ENCODE assay signal across 10 cellular contexts in genomic region chr1:221794079-221794670, GRCh38. TPM values are rescaled to one million over a fixed set of nuclear protein-coding genes. Genes with fewer than 3 reads are reported as not detected.
DNase-seq lines count a peak whose midpoint lies in the region; ATAC-seq and TF ChIP-seq lines count a peak whose summit lies in the region.
"Had no signal": no experiment of that assay in that cellular context is flagged by ENCODE, and none has a peak within 500 bp of the region (broad histone marks: within the 10 kb centered on the region; RNA-seq: fewer than 3 reads in every experiment).

No MANE protein-coding gene starts in this region.

- H3K36me3 ChIP-seq in lower lobe of right lung = no peaks in the 10 kb centered on the region
- H3K36me3 ChIP-seq in prostate gland = no peaks in the 10 kb centered on the region
- H3K36me3 ChIP-seq: pancreas had no signal

- intact Hi-C loops in CD4-positive, alpha-beta T cell (cut with DNase I, micrococcal nuclease) = no loop called here
- intact Hi-C loops in lower lobe of right lung (cut with DNase I) = no loop called here
- intact Hi-C loops in prostate gland (cut with DNase I) = no loop called here

- H3K9me3 Mint-ChIP-seq in CD4-positive, alpha-beta T cell = no peaks in the 10 kb centered on the region
- peaks cover 4% of the 10 kb centered on the region for H3K9me3 Mint-ChIP-seq in activated naive CD8-positive, alpha-beta T cell treated with anti-CD3 and anti-CD28 coated beads, Interleukin-2, amount 50 U/mL, for 24 hours
- H3K9me3 Mint-ChIP-seq: H9 had no signal

- CTCF ChIA-PET in CD4-positive, alpha-beta T cell (lab: Charles Lee) = no interaction called here

- DNase-seq in CD4-positive, alpha-beta T cell = no peak
- peak; percentile 28 for DNase-seq in activated naive CD8-positive, alpha-beta T cell treated with anti-CD3 and anti-CD28 coated beads, Interleukin-2, amount 50 U/mL, for 24 hours
- DNase-seq in NCI-H2107 treated with DMSO at 0.1 percent for 48 hours (lab: John Stamatoyannopoulos, UW; ENCODE audit: unreplicated experiment) (no peak), substantia nigra (lab: John Stamatoyannopoulos, UW) (no peak), lower lobe of right lung (no peak), prostate gland (ENCODE audit: low spot score) (no peak)
- DNase-seq: H9 had no signal

- peak overlapping the region; percentile 19 for H3K27ac Mint-ChIP-seq in CD4-positive, alpha-beta T cell
- H3K27ac Mint-ChIP-seq in activated naive CD8-positive, alpha-beta T cell treated with anti-CD3 and anti-CD28 coated beads, Interleukin-2, amount 50 U/mL, for 24 hours = peak overlapping the region; percentile 89

- WGBS in prostate gland = 42% methylated on average over 2 of the region's 2 CpGs

- no peaks in the 10 kb centered on the region for H3K36me3 Mint-ChIP-seq in CD4-positive, alpha-beta T cell (ENCODE audit: low read depth)
- H3K36me3 Mint-ChIP-seq in activated naive CD8-positive, alpha-beta T cell treated with anti-CD3 and anti-CD28 coated beads, Interleukin-2, amount 50 U/mL, for 24 hours (ENCODE audit: low read depth) = peaks cover 2% of the 10 kb centered on the region

- H3K4me3 ChIP-seq in lower lobe of right lung (no peak overlapping the region), prostate gland (no peak overlapping the region)
- H3K4me3 ChIP-seq: pancreas had no signal

- no peaks in the 10 kb centered on the region for H3K27me3 Mint-ChIP-seq in CD4-positive, alpha-beta T cell
- peaks cover 2% of the 10 kb centered on the region for H3K27me3 Mint-ChIP-seq in activated naive CD8-positive, alpha-beta T cell treated with anti-CD3 and anti-CD28 coated beads, Interleukin-2, amount 50 U/mL, for 24 hours

- no peak overlapping the region for H3K27ac ChIP-seq in CD4-positive, alpha-beta T cell (ENCODE audit: low read depth, low read length)
- H3K27ac ChIP-seq in substantia nigra (ENCODE audit: low read depth, low read length, poor library complexity, severe bottlenecking) = no peak overlapping the region
- no peak overlapping the region for H3K27ac ChIP-seq in lower lobe of right lung
- H3K27ac ChIP-seq in prostate gland = no peak overlapping the region
- H3K27ac ChIP-seq: pancreas had no signal

- no peak for TF ChIP-seq CTCF in CD4-positive, alpha-beta T cell (IDR thresholded peaks at IDR 0.05)
- TF ChIP-seq CTCF in lower lobe of right lung (IDR thresholded peaks at IDR 0.05) = no peak
- no peak for TF ChIP-seq CTCF in prostate gland (IDR thresholded peaks at IDR 0.05)

- POLR2A ChIA-PET in CD4-positive, alpha-beta T cell (lab: Charles Lee) = interaction anchor here (0.9 to 1.0 kb wide), 2 partner anchors 14 to 52 kb away, joined by 3 to 4 read pairs; partner anchors contain the start of gene DUSP10

- TF ChIP-seq POLR2A in prostate gland (IDR thresholded peaks at IDR 0.05) = no peak

- H3K27me3 ChIP-seq in CD4-positive, alpha-beta T cell (ENCODE audit: control insufficient read depth, insufficient read depth, low read length) = no peaks in the 10 kb centered on the region
- H3K27me3 ChIP-seq in lower lobe of right lung (ENCODE audit: low read depth) (no peaks in the 10 kb centered on the region), prostate gland (replicated peaks; ENCODE audit: insufficient read depth) (no peaks in the 10 kb centered on the region)
- H3K27me3 ChIP-seq: pancreas had no signal

- H3K4me1 ChIP-seq in lower lobe of right lung (no peaks in the 10 kb centered on the region), prostate gland (replicated peaks) (no peaks in the 10 kb centered on the region)
- H3K4me1 ChIP-seq: pancreas had no signal

- peaks cover 6% of the 10 kb centered on the region for H3K4me1 Mint-ChIP-seq in CD4-positive, alpha-beta T cell (ENCODE audit: low read depth)
- peaks cover 59% of the 10 kb centered on the region for H3K4me1 Mint-ChIP-seq in activated naive CD8-positive, alpha-beta T cell treated with anti-CD3 and anti-CD28 coated beads, Interleukin-2, amount 50 U/mL, for 24 hours

- no peak overlapping the region for H3K4me3 Mint-ChIP-seq in CD4-positive, alpha-beta T cell
- H3K4me3 Mint-ChIP-seq in activated naive CD8-positive, alpha-beta T cell treated with anti-CD3 and anti-CD28 coated beads, Interleukin-2, amount 50 U/mL, for 24 hours = peak overlapping the region; percentile 65
- H3K4me3 Mint-ChIP-seq: H9 had no signal

- no peaks in the 10 kb centered on the region for H3K9me3 ChIP-seq in CD4-positive, alpha-beta T cell (ENCODE audit: control insufficient read depth, low read length)
- H3K9me3 ChIP-seq in lower lobe of right lung (no peaks in the 10 kb centered on the region), prostate gland (no peaks in the 10 kb centered on the region)
- H3K9me3 ChIP-seq: pancreas had no signal

- ATAC-seq in CD4-positive, alpha-beta T cell (ENCODE audit: poor library complexity) = peak; percentile 81
- ATAC-seq in GM19035 (IDR thresholded peaks at IDR 0.05; ENCODE audit: unreplicated experiment) (peak; percentile 73), HG03103 (IDR thresholded peaks at IDR 0.05; ENCODE audit: low read depth, unreplicated experiment) (peak; percentile 29), lower lobe of right lung (no peak)
- ATAC-seq in activated naive CD8-positive, alpha-beta T cell treated with anti-CD3 and anti-CD28 coated beads, Interleukin-2, amount 50 U/mL, for 24 hours = peak; percentile 86

RNA-seq across cellular contexts. Expression of gene DUSP10, which starts 52.3 kb away (rescaled TPM):
- 10 to 100 TPM; 66.9 to 70.9 TPM for total RNA-seq in CD4-positive, alpha-beta T cell
- total RNA-seq in lower lobe of right lung = 8.7 TPM
- total RNA-seq in prostate gland = 10 to 100 TPM in 1 of 2 donors, 1 to 10 TPM in 1; 5.8 to 13.6 TPM

Comparison
In these comparisons a context has a peak if more than half of its experiments do, and no peak if none do; other contexts are left out.
1. ATAC-seq: peak in CD4-positive, alpha-beta T cell (single experiment), GM19035 (single experiment), HG03103 (single experiment) and activated naive CD8-positive, alpha-beta T cell treated with anti-CD3 and anti-CD28 coated beads, Interleukin-2, amount 50 U/mL, for 24 hours (single experiment); none in lower lobe of right lung (0 of 2).